In the genomic region with DNA sequence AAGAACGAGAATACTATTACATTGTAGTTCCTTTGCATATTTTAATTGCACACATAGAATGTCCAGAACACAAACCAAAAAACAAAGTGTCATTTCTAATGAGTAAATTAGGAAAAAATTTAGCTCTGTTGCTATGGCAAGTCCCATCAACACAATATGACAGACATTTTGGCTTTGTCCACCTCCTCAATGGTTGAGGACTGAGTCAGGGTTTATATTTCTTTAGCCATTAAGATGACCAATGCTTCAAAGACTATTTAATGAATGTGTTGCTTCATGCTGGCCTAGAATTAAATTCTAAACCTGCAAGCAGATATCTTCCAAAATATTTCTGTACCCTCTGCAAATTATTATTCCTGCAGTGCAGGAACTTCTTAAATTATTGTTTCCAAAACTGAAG, we compare ENCODE assay signal across 36 cellular contexts.
"Had no signal": no experiment of that assay in that cellular context is flagged by ENCODE, and none has a peak within 500 bp of the region (broad histone marks: within the 10 kb centered on the region; RNA-seq: fewer than 3 reads in every experiment).

No MANE protein-coding gene starts in this region.

- FAIRE-seq: TTC549 had no signal

- H3K4me1 ChIP-seq: adrenal gland, body of pancreas, breast epithelium had no signal

- H3K27me3 Mint-ChIP-seq: activated B cell treated with CpG ODN at 0.5 μM for 24 hours; activated CD4-positive, alpha-beta memory T cell treated with anti-CD3 and anti-CD28 coated beads for 36 hours; activated CD4-positive, alpha-beta T cell treated with anti-CD3 and anti-CD28 coated beads, Interleukin-2, amount 10 ng/mL, durations not matched to agents 24 days and 14 days; activated CD8-positive, alpha-beta T cell treated with anti-CD3 and anti-CD28 coated beads for 36 hours; activated naive CD8-positive, alpha-beta T cell treated with anti-CD3 and anti-CD28 coated beads for 36 hours had no signal

- ATAC-seq: activated CD8-positive, alpha-beta T cell treated with anti-CD3 and anti-CD28 coated beads for 36 hours; activated naive CD4-positive, alpha-beta T cell treated with anti-CD3 and anti-CD28 coated beads, Interleukin-2, amount 50 U/mL, for 72 hours; activated T-cell treated with anti-CD3 and anti-CD28 coated beads, Interleukin-2, amount 50 U/mL, for 4 hours; activated T-cell treated with anti-CD3 and anti-CD28 coated beads, Interleukin-2, amount 50 U/mL, for 72 hours; activated T-helper 17 cell treated with anti-CD3 and anti-CD28 coated beads, Interleukin-2, amount 50 U/mL, for 72 hours; body of pancreas had no signal

- H3K4me3 ChIP-seq: adrenal gland, body of pancreas, breast epithelium had no signal

- H3K27ac ChIP-seq: adrenal gland, body of pancreas, brain microvascular endothelial cell, breast epithelium, VCaP had no signal

- H3K4me1 Mint-ChIP-seq: activated B cell treated with CpG ODN at 0.5 μM for 24 hours; activated CD4-positive, alpha-beta T cell treated with anti-CD3 and anti-CD28 coated beads, Interleukin-2, amount 10 ng/mL, durations not matched to agents 24 days and 14 days; activated naive CD8-positive, alpha-beta T cell treated with anti-CD3 and anti-CD28 coated beads for 36 hours; activated T-helper 17 cell treated with anti-CD3 and anti-CD28 coated beads, Interleukin-2, amount 50 U/mL, for 72 hours had no signal

- H3K4me3 Mint-ChIP-seq: activated B cell treated with CpG ODN at 0.5 μM for 24 hours; activated CD4-positive, alpha-beta memory T cell treated with anti-CD3 and anti-CD28 coated beads for 36 hours; activated CD4-positive, alpha-beta T cell treated with anti-CD3 and anti-CD28 coated beads, Interleukin-2, amount 10 ng/mL, durations not matched to agents 24 days and 14 days; activated CD8-positive, alpha-beta T cell treated with anti-CD3 and anti-CD28 coated beads for 36 hours; activated naive CD4-positive, alpha-beta T cell treated with anti-CD3 and anti-CD28 coated beads for 36 hours; activated naive CD8-positive, alpha-beta T cell treated with anti-CD3 and anti-CD28 coated beads for 36 hours; activated T-cell treated with anti-CD3 and anti-CD28 coated beads, Interleukin-2, amount 50 U/mL, for 4 hours; activated T-cell treated with anti-CD3 and anti-CD28 coated beads, Interleukin-2, amount 50 U/mL, for 72 hours; activated T-helper 1 cell treated with anti-CD3 and anti-CD28 coated beads, Interleukin-12 subunit alpha, Interleukin-12 subunit beta, Interleukin-2, Interleukin-4 antibody, amounts not matched to agents 30 ng/mL and 10 ng/mL and 1 ng/mL, durations not matched to agents 14 hours and 24 hours and 36 hours; activated T-helper 17 cell treated with anti-CD3 and anti-CD28 coated beads, Interleukin-2, amount 50 U/mL, for 72 hours; T-helper 1 cell treated with Interleukin-12 subunit alpha and Interleukin-12 subunit beta and Interleukin-4 antibody, amounts not matched to agents 30 μg/mL and 1 μg/mL, for 36 hours; T-helper 2 cell treated with Interferon-gamma antibody and Interleukin-4, amounts not matched to agents 5 μg/mL and 100 μg/mL, for 36 hours had no signal

- H3K36me3 Mint-ChIP-seq: activated CD4-positive, alpha-beta memory T cell treated with anti-CD3 and anti-CD28 coated beads for 36 hours; activated naive CD8-positive, alpha-beta T cell treated with anti-CD3 and anti-CD28 coated beads for 36 hours had no signal

- H3K36me3 ChIP-seq: adrenal gland, brain microvascular endothelial cell, breast epithelium had no signal

- DNase-seq: activated B cell treated with CpG ODN at 0.5 μM for 24 hours; activated CD4-positive, alpha-beta memory T cell treated with anti-CD3 and anti-CD28 coated beads for 36 hours; activated CD4-positive, alpha-beta T cell treated with anti-CD3 and anti-CD28 coated beads for 4 hours; activated CD4-positive, alpha-beta T cell treated with anti-CD3 and anti-CD28 coated beads, Interleukin-2, amount 10 ng/mL, durations not matched to agents 24 days and 14 days; activated CD4-positive, alpha-beta T cell treated with anti-CD3 and anti-CD28 coated beads, Interleukin-2, amount 50 U/mL, for 1 hour; activated CD4-positive, alpha-beta T cell treated with anti-CD3 and anti-CD28 coated beads, Interleukin-2, amount 50 U/mL, for 4 hours; activated CD4-positive, CD25-positive, alpha-beta regulatory T cell treated with anti-CD3 and anti-CD28 coated beads, Interleukin-2, amount 50 U/mL, for 72 hours; activated CD8-positive, alpha-beta memory T cell treated with anti-CD3 and anti-CD28 coated beads, Interleukin-2, amount 50 U/mL, for 4 hours; activated CD8-positive, alpha-beta T cell treated with anti-CD3 and anti-CD28 coated beads for 36 hours; activated effector memory CD4-positive, alpha-beta T cell treated with anti-CD3 and anti-CD28 coated beads, Interleukin-2, amount 50 U/mL, for 16 hours; activated gamma-delta T cell treated with Interleukin-2 at 50 U/mL for 16 hours; activated naive CD4-positive, alpha-beta T cell; activated naive CD4-positive, alpha-beta T cell treated with anti-CD3 and anti-CD28 coated beads for 36 hours; activated naive CD4-positive, alpha-beta T cell treated with anti-CD3 and anti-CD28 coated beads, Interleukin-2, amount 50 U/mL, for 16 hours; activated naive CD8-positive, alpha-beta T cell treated with anti-CD3 and anti-CD28 coated beads for 36 hours; activated T-cell treated with anti-CD3 and anti-CD28 coated beads for 4 hours; activated T-cell treated with anti-CD3 and anti-CD28 coated beads, Interleukin-2, amount 50 U/mL, for 1 hour; activated T-cell treated with anti-CD3 and anti-CD28 coated beads, Interleukin-2, amount 50 U/mL, for 4 hours; activated T-cell treated with anti-CD3 and anti-CD28 coated beads, Interleukin-2, amount 50 U/mL, for 72 hours; adrenal gland; amniotic stem cell; aorta; body of pancreas; brain microvascular endothelial cell; central memory CD4-positive, alpha-beta T cell; T-helper 1 cell; T-helper 2 cell; T-helper 9 cell had no signal

- H3K27me3 ChIP-seq: adrenal gland, body of pancreas, brain microvascular endothelial cell, breast epithelium had no signal

- H3K9me3 Mint-ChIP-seq: activated CD4-positive, alpha-beta T cell treated with anti-CD3 and anti-CD28 coated beads, Interleukin-2, amount 10 ng/mL, durations not matched to agents 24 days and 14 days had no signal

- H3K9me3 ChIP-seq: adrenal gland, body of pancreas, breast epithelium had no signal

- H3K27ac Mint-ChIP-seq: activated B cell treated with CpG ODN at 0.5 μM for 24 hours; activated CD4-positive, alpha-beta memory T cell treated with anti-CD3 and anti-CD28 coated beads for 36 hours; activated CD4-positive, alpha-beta T cell treated with anti-CD3 and anti-CD28 coated beads, Interleukin-2, amount 10 ng/mL, durations not matched to agents 24 days and 14 days; activated CD8-positive, alpha-beta T cell treated with anti-CD3 and anti-CD28 coated beads for 36 hours; activated naive CD4-positive, alpha-beta T cell treated with anti-CD3 and anti-CD28 coated beads for 36 hours; activated naive CD4-positive, alpha-beta T cell treated with anti-CD3 and anti-CD28 coated beads, Interleukin-2, amount 50 U/mL, for 72 hours; activated naive CD8-positive, alpha-beta T cell treated with anti-CD3 and anti-CD28 coated beads for 36 hours; activated T-cell treated with anti-CD3 and anti-CD28 coated beads, Interleukin-2, amount 50 U/mL, for 72 hours; activated T-helper 1 cell treated with anti-CD3 and anti-CD28 coated beads, Interleukin-12 subunit alpha, Interleukin-12 subunit beta, Interleukin-2, Interleukin-4 antibody, amounts not matched to agents 30 ng/mL and 10 ng/mL and 1 ng/mL, durations not matched to agents 14 hours and 24 hours and 36 hours; activated T-helper 17 cell treated with anti-CD3 and anti-CD28 coated beads, Interleukin-2, amount 50 U/mL, for 72 hours; T-helper 1 cell treated with Interleukin-12 subunit alpha and Interleukin-12 subunit beta and Interleukin-4 antibody, amounts not matched to agents 30 μg/mL and 1 μg/mL, for 36 hours; T-helper 2 cell treated with Interferon-gamma antibody and Interleukin-4, amounts not matched to agents 5 μg/mL and 100 μg/mL, for 36 hours had no signal
